14 cellular contexts compared by ENCODE assay signal in genomic region chr3:48403533-48404439, GRCh38. TPM values are rescaled to one million over a fixed set of nuclear protein-coding genes. Genes with fewer than 3 reads are reported as not detected.
DNase-seq lines count a peak whose midpoint lies in the region; ATAC-seq and TF ChIP-seq lines count a peak whose summit lies in the region.
"Had no signal": no experiment of that assay in that cellular context is flagged by ENCODE, and none has a peak within 500 bp of the region (broad histone marks: within the 10 kb centered on the region; RNA-seq: fewer than 3 reads in every experiment).

No MANE protein-coding gene starts in this region.

- H3K27ac ChIP-seq in muscle layer of duodenum (ENCODE audit: low read length) (peak overlapping the region; percentile 87), tibial nerve (peak overlapping the region in 3 of 4 donors; percentile 8 to 90 (median 88))
- H3K27ac ChIP-seq: foreskin keratinocyte had no signal

- H3K27me3 Mint-ChIP-seq in activated T-helper 17 cell treated with anti-CD3 and anti-CD28 coated beads, Interleukin-2, amount 50 U/mL, for 72 hours = no peaks in the 10 kb centered on the region

- WGBS in tibial nerve, 2 donors = 83 to 86% methylated on average over 15 of the region's 15 CpGs

- no peak for TF ChIP-seq EP300 in tibial nerve (IDR thresholded peaks at IDR 0.05)

- no peak overlapping the region for H3K4me3 ChIP-seq in muscle layer of duodenum (ENCODE audit: low read depth in 1 of 2, low read length in 2 of 2)
- H3K4me3 ChIP-seq in tibial nerve = no peak overlapping the region

- no peak overlapping the region for H3K4me3 Mint-ChIP-seq in activated T-helper 17 cell treated with anti-CD3 and anti-CD28 coated beads, Interleukin-2, amount 50 U/mL, for 72 hours
- H3K4me3 Mint-ChIP-seq: CD8-positive, alpha-beta memory T cell had no signal

- peaks cover 4% of the 10 kb centered on the region for H3K4me1 Mint-ChIP-seq in activated T-helper 17 cell treated with anti-CD3 and anti-CD28 coated beads, Interleukin-2, amount 50 U/mL, for 72 hours
- H3K4me1 Mint-ChIP-seq: CD8-positive, alpha-beta memory T cell had no signal

- H3K36me3 ChIP-seq in muscle layer of duodenum (ENCODE audit: control insufficient read depth in 1 of 2, insufficient read depth in 2 of 2, low read length in 2 of 2) = peaks cover 34 to 38% of the 10 kb centered on the region in 2 donors
- H3K36me3 ChIP-seq in tibial nerve = peaks cover 0 to 61% (median 0%) of the 10 kb centered on the region in 3 donors

- H3K9me3 ChIP-seq in muscle layer of duodenum (ENCODE audit: control insufficient read depth in 1 of 2, low read length in 2 of 2) (no peaks in the 10 kb centered on the region), tibial nerve (no peaks in the 10 kb centered on the region)

- peak overlapping the region; percentile 33 for H3K27ac Mint-ChIP-seq in activated T-helper 17 cell treated with anti-CD3 and anti-CD28 coated beads, Interleukin-2, amount 50 U/mL, for 72 hours

- TF ChIP-seq POLR2A in tibial nerve (IDR thresholded peaks at IDR 0.05) = no peak

- ATAC-seq in activated T-helper 17 cell treated with anti-CD3 and anti-CD28 coated beads, Interleukin-2, amount 50 U/mL, for 72 hours (replicated peaks) = no peak
- ATAC-seq: foreskin keratinocyte had no signal

- TF ChIP-seq CTCF in tibial nerve (IDR thresholded peaks at IDR 0.05) = no peak

- no peaks in the 10 kb centered on the region for H3K9me3 Mint-ChIP-seq in activated T-helper 17 cell treated with anti-CD3 and anti-CD28 coated beads, Interleukin-2, amount 50 U/mL, for 72 hours
- H3K9me3 Mint-ChIP-seq: CD8-positive, alpha-beta memory T cell had no signal

- H3K36me3 Mint-ChIP-seq in activated T-helper 17 cell treated with anti-CD3 and anti-CD28 coated beads, Interleukin-2, amount 50 U/mL, for 72 hours (ENCODE audit: low read depth) = no peaks in the 10 kb centered on the region
- H3K36me3 Mint-ChIP-seq: CD8-positive, alpha-beta memory T cell had no signal

- H3K4me1 ChIP-seq in muscle layer of duodenum (ENCODE audit: control insufficient read depth in 1 of 2, insufficient read depth in 2 of 2, low read length in 2 of 2) = peaks cover 0 to 5% of the 10 kb centered on the region in 2 donors
- peaks cover 0 to 21% (median 10%) of the 10 kb centered on the region in 4 donors for H3K4me1 ChIP-seq in tibial nerve

- H3K27me3 ChIP-seq in muscle layer of duodenum (ENCODE audit: low read depth, low read length) = no peaks in the 10 kb centered on the region
- no peaks in the 10 kb centered on the region for H3K27me3 ChIP-seq in tibial nerve
- H3K27me3 ChIP-seq: foreskin keratinocyte had no signal

- DNase-seq in activated CD8-positive, alpha-beta memory T cell treated with anti-CD3 and anti-CD28 coated beads for 24 hours = peak; percentile 33
- no peak for DNase-seq in activated CD8-positive, alpha-beta memory T cell treated with anti-CD3 and anti-CD28 coated beads, Interleukin-2, amount 50 U/mL, for 4 hours
- DNase-seq in tibial nerve (ENCODE audit: low spot score in 2 of 2) (peak in 1 of 2 donors; percentile 11), NCI-H345 treated with DMSO at 0.1 percent for 48 hours (lab: John Stamatoyannopoulos, UW; ENCODE audit: unreplicated experiment) (no peak), NCI-H748 (lab: John Stamatoyannopoulos, UW; ENCODE audit: unreplicated experiment) (no peak), EL (no peak)
- DNase-seq: foreskin keratinocyte, GF-D8, KBM-7, NCI-H226 had no signal

RNA-seq across cellular contexts. Expression of gene PLXNB1, which starts 26.1 kb away (rescaled TPM):
- total RNA-seq in activated T-helper 17 cell treated with anti-CD3 and anti-CD28 coated beads, Interleukin-2, amount 50 U/mL, for 72 hours = 1 to 10 TPM; 3.5 to 3.8 TPM
- total RNA-seq in tibial nerve = 100 to 1,000 TPM; 216 to 379 (median 339) TPM

RNA-seq across cellular contexts. Expression of gene FBXW12, which starts 31.8 kb away (rescaled TPM):
- total RNA-seq in activated T-helper 17 cell treated with anti-CD3 and anti-CD28 coated beads, Interleukin-2, amount 50 U/mL, for 72 hours = not detected
- total RNA-seq in tibial nerve = not detected
- total RNA-seq: CD8-positive, alpha-beta memory T cell; foreskin keratinocyte; mononuclear cell had no signal

RNA-seq across cellular contexts. Expression of gene CCDC51, which starts 36.1 kb away (rescaled TPM):
- total RNA-seq in activated T-helper 17 cell treated with anti-CD3 and anti-CD28 coated beads, Interleukin-2, amount 50 U/mL, for 72 hours = 10 to 100 TPM; 15.5 to 28.4 TPM
- total RNA-seq in tibial nerve = 10 to 100 TPM; 23.4 to 33.3 (median 29.2) TPM

RNA-seq across cellular contexts. Expression of gene TMA7, which starts 36.3 kb away (rescaled TPM):
- 100 to 1,000 TPM; 181 to 328 TPM for total RNA-seq in activated T-helper 17 cell treated with anti-CD3 and anti-CD28 coated beads, Interleukin-2, amount 50 U/mL, for 72 hours
- 100 to 1,000 TPM; 212 to 380 (median 291) TPM for total RNA-seq in tibial nerve

RNA-seq across cellular contexts. Expression of gene ATRIP, which starts 42.8 kb away (rescaled TPM):
- 10 to 100 TPM; 10.5 to 14.9 TPM for total RNA-seq in activated T-helper 17 cell treated with anti-CD3 and anti-CD28 coated beads, Interleukin-2, amount 50 U/mL, for 72 hours
- total RNA-seq in tibial nerve = 10 to 100 TPM in 2 of 4 donors, 1 to 10 TPM in 2; 7.5 to 10.5 (median 9.3) TPM

Comparison
In these comparisons a context has a peak if more than half of its experiments do, and no peak if none do; other contexts are left out.
1. RNA of gene PLXNB1, which starts 26.1 kb away (total RNA-seq): 216 to 379 TPM in tibial nerve; 3.5 to 3.8 TPM in activated T-helper 17 cell treated with anti-CD3 and anti-CD28 coated beads, Interleukin-2, amount 50 U/mL, for 72 hours; every median in the first group is over 10 times any median in the second.